Comparison of ENCODE assay signal across 17 cellular contexts in the genomic region with DNA sequence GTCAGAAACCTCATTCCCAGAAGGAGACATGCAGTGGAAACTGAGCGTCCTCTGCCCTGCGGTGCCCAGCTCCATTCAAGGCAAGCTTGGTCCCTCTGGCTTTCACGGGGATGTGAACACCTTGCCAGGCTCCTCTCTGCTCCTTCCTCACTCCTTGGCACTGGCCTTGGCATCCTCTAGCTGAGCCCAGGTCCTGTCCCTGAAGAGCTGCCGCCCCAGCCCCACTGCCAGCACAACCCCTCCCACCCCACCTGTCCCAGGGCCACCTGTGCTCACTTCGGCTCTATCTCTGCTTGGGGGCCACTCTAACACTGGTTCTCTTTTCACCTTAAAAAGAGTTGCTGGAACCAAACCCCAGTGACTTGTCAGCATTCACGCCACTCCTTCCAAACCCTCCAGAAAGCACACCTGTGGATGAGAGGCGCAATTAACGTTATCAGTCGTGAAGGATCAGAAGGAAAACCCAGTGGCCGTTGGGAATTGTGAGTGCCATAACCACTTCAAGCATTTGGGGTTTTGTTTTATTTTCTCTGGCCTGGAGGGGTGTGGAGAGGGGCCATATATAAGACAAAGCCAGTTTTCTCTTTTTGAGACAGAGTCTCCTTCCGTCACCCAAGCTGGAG.
"Had no signal": no experiment of that assay in that cellular context is flagged by ENCODE, and none has a peak within 500 bp of the region (broad histone marks: within the 10 kb centered on the region; RNA-seq: fewer than 3 reads in every experiment).

No MANE protein-coding gene starts in this region.

- H3K4me3 ChIP-seq: esophagus muscularis mucosa, gastroesophageal sphincter had no signal

- H3K27me3 ChIP-seq: esophagus muscularis mucosa, gastroesophageal sphincter had no signal

- H3K36me3 ChIP-seq: esophagus muscularis mucosa, gastroesophageal sphincter, neutrophil had no signal

- H3K4me3 Mint-ChIP-seq: dendritic cell treated with granulocyte-macrophage colony-stimulating factor and Interleukin-4, amounts not matched to agents 40 ng/mL and 50 ng/mL, for 4 days; effector memory CD8-positive, alpha-beta T cell; naive B cell; type B pancreatic cell had no signal

- H3K9me3 Mint-ChIP-seq: dendritic cell treated with granulocyte-macrophage colony-stimulating factor and Interleukin-4, amounts not matched to agents 40 ng/mL and 50 ng/mL, for 4 days; effector memory CD8-positive, alpha-beta T cell; type B pancreatic cell had no signal

- ATAC-seq: effector memory CD8-positive, alpha-beta T cell; gastroesophageal sphincter; left cardiac atrium; psoas muscle had no signal

- H3K9me3 ChIP-seq: esophagus muscularis mucosa, gastroesophageal sphincter, neutrophil, psoas muscle had no signal

- H3K27ac Mint-ChIP-seq: dendritic cell treated with granulocyte-macrophage colony-stimulating factor and Interleukin-4, amounts not matched to agents 40 ng/mL and 50 ng/mL, for 4 days; nephron progenitor cell; type B pancreatic cell had no signal

- DNase-seq: effector memory CD8-positive, alpha-beta T cell; kidney; left cardiac atrium; midbrain; naive B cell; nephron progenitor cell; psoas muscle; stimulated activated CD4-positive, alpha-beta T cell treated with anti-CD3 and anti-CD28 coated beads, Interleukin-12 subunit alpha, Interleukin-12 subunit beta, amount 100 ng/mL, for 4 hours; stimulated activated naive CD4-positive, alpha-beta T cell treated with Interleukin-2 at 50 U/mL for 16 hours had no signal

- FAIRE-seq: kidney, small intestine, urothelium cell line had no signal

- H3K36me3 Mint-ChIP-seq: naive B cell, type B pancreatic cell had no signal

- H3K4me1 Mint-ChIP-seq: naive B cell had no signal

- H3K27ac ChIP-seq: epithelial cell of prostate, neutrophil, psoas muscle had no signal
